8 cellular contexts compared by ENCODE assay signal in the genomic region with DNA sequence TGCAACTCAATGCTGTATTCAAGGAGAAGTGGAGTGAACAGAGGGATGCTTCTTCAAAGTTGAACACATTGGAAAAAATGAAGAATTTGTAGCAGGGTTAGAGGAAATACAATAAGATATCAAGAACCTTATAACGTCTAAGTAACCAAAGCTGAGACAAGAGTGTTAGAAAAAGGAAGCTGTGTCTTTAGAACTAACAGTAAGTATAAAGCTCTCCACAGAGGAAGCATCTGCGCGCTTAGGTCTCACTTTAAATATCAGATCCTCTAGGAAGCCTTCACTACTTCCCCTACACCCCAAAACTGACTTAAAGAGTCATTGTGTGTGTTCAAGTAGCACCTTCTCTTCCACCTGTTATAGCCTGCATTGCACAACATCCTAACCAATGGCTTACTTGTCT. TPM values are rescaled to one million over a fixed set of nuclear protein-coding genes. Genes with fewer than 3 reads are reported as not detected.
DNase-seq lines count a peak whose midpoint lies in the region; ATAC-seq and TF ChIP-seq lines count a peak whose summit lies in the region.

No MANE protein-coding gene starts in this region.

- peak; percentile 16 for ATAC-seq in GM21528 (IDR thresholded peaks at IDR 0.05; ENCODE audit: low FRiP score, unreplicated experiment)
- peak; percentile 11 for ATAC-seq in left lobe of liver

- DNase-seq in GF-D8 (lab: John Stamatoyannopoulos, UW) = peak; percentile 30
- DNase-seq in Kasumi-1 (lab: John Stamatoyannopoulos, UW) = peak; percentile 82
- DNase-seq in left lobe of liver (ENCODE audit: low spot score) = no peak
- no peak for DNase-seq in NCI-H2029 (lab: John Stamatoyannopoulos, UW)
- DNase-seq in endothelial cell (ENCODE audit: low spot score) = no peak
- no peak for DNase-seq in NCI-H1105 treated with DMSO at 0.1 percent for 48 hours (lab: John Stamatoyannopoulos, UW)
- no peak for DNase-seq in OCI-M2 (lab: John Stamatoyannopoulos, UW; ENCODE audit: unreplicated experiment)

- peaks cover 6% of the 10 kb centered on the region for H3K4me1 Mint-ChIP-seq in endothelial cell (ENCODE audit: unreplicated experiment)

- peaks cover 3% of the 10 kb centered on the region for H3K27me3 Mint-ChIP-seq in endothelial cell (ENCODE audit: unreplicated experiment)

- no peak overlapping the region for H3K4me3 Mint-ChIP-seq in endothelial cell (ENCODE audit: unreplicated experiment)

- no peaks in the 10 kb centered on the region for H3K36me3 Mint-ChIP-seq in endothelial cell (ENCODE audit: low read depth, unreplicated experiment)

- H3K27ac Mint-ChIP-seq in endothelial cell (ENCODE audit: unreplicated experiment) = no peak overlapping the region

- TF ChIP-seq CTCF in endothelial cell (IDR thresholded peaks at IDR 0.05; ENCODE audit: unreplicated experiment) = no peak

- no peaks in the 10 kb centered on the region for H3K9me3 Mint-ChIP-seq in endothelial cell (ENCODE audit: unreplicated experiment)

RNA-seq across cellular contexts. Expression of a gene that starts 43.0 kb away (rescaled TPM):
- 0.10 TPM for total RNA-seq in left lobe of liver
- total RNA-seq in endothelial cell (ENCODE audit: unreplicated experiment) = 10.0 TPM

Comparison
In these comparisons a context has a peak if more than half of its experiments do, and no peak if none do; other contexts are left out.
1. DNase-seq: peak in GF-D8 (single experiment) and Kasumi-1 (2 of 2); none in left lobe of liver (single experiment), NCI-H2029 (single experiment), endothelial cell (single experiment), NCI-H1105 treated with DMSO at 0.1 percent for 48 hours (single experiment) and OCI-M2 (single experiment).